ENCODE assay signal across 22 cellular contexts in genomic region chr5:67081259-67081658, GRCh38.
A peak's percentile ranks its signal among the peaks of the same experiment; 100 is the strongest.
DNase-seq lines count a peak whose midpoint lies in the region; ATAC-seq and TF ChIP-seq lines count a peak whose summit lies in the region.
"Had no signal": no experiment of that assay in that cellular context is flagged by ENCODE, and none has a peak within 500 bp of the region (broad histone marks: within the 10 kb centered on the region; RNA-seq: fewer than 3 reads in every experiment).

No MANE protein-coding gene starts in this region.

- no peaks in the 10 kb centered on the region for H3K27me3 ChIP-seq in GM23248 (replicated peaks; ENCODE audit: insufficient read depth)
- H3K27me3 ChIP-seq: Peyer's patch had no signal

- H3K4me1 ChIP-seq in GM23248 (ENCODE audit: insufficient read depth) = no peaks in the 10 kb centered on the region
- H3K4me1 ChIP-seq: Peyer's patch had no signal

- no peak overlapping the region for H3K4me3 Mint-ChIP-seq in type B pancreatic cell

- peak; percentile 10 to 45 for DNase-seq in Kasumi-1 (lab: John Stamatoyannopoulos, UW)
- DNase-seq in NCI-H69 (lab: John Stamatoyannopoulos, UW) = peak; percentile 31
- peak; percentile 31 for DNase-seq in SKM-1 (lab: John Stamatoyannopoulos, UW; ENCODE audit: unreplicated experiment)
- no peak for DNase-seq in type B pancreatic cell (ENCODE audit: extremely low spot score, unreplicated experiment)
- DNase-seq in germinal center (ENCODE audit: low spot score) = no peak
- DNase-seq in GM23248 = no peak
- DNase-seq: ACHN, C1 segment of cervical spinal cord, GDM1, GOT3, NCI-H1092, NCI-H146, NCI-H2081 treated with DMSO at 0.1 percent for 48 hours, NCI-H748 treated with DMSO at 0.1 percent for 48 hours, Peyer's patch, T-helper 1 cell, T-helper 9 cell had no signal

- peaks cover 4% of the 10 kb centered on the region for H3K9me3 Mint-ChIP-seq in type B pancreatic cell

- WGBS in GM23248 (ENCODE audit: low coverage in 1 of 2, low lambda C conversion rate in 2 of 2, missing lambda C conversion rate in 2 of 2), 2 experiments = 97 to 100% methylated on average over 2 of the region's 2 CpGs

- H3K4me3 ChIP-seq in GM23248 = no peak overlapping the region
- H3K4me3 ChIP-seq: K562, Peyer's patch, SK-N-MC had no signal

- no peak overlapping the region for H3K9ac ChIP-seq in GM23248

- no peaks in the 10 kb centered on the region for H3F3A ChIP-seq in GM23248 (ENCODE audit: insufficient read depth)

- H3K79me2 ChIP-seq in GM23248 (ENCODE audit: insufficient read depth) = no peaks in the 10 kb centered on the region

- no peak for TF ChIP-seq CTCF in type B pancreatic cell (conservative IDR thresholded peaks at IDR 0.05)

- H3K4me1 Mint-ChIP-seq in type B pancreatic cell (ENCODE audit: unreplicated experiment) = peaks cover 28% of the 10 kb centered on the region

- H3K36me3 ChIP-seq in GM23248 (ENCODE audit: low read depth) = no peaks in the 10 kb centered on the region
- H3K36me3 ChIP-seq: Peyer's patch had no signal

- in situ Hi-C loops in GM23248 (cut with MboI) = no loop called here

- H3K27ac Mint-ChIP-seq in type B pancreatic cell = peak overlapping the region; percentile 19

- no peak for ATAC-seq in HG03354 (IDR thresholded peaks at IDR 0.05; ENCODE audit: poor library complexity, severe bottlenecking, unreplicated experiment)
- ATAC-seq: HCT116, K562, Right ventricle myocardium inferior had no signal

- H3K27me3 Mint-ChIP-seq in type B pancreatic cell = no peaks in the 10 kb centered on the region

- no peak overlapping the region for H3K27ac ChIP-seq in GM23248
- H3K27ac ChIP-seq: Peyer's patch, SK-N-MC had no signal

- no peaks in the 10 kb centered on the region for H4K20me1 ChIP-seq in GM23248 (ENCODE audit: insufficient read depth)

- H2AFZ ChIP-seq in GM23248 = no peak overlapping the region

- no peaks in the 10 kb centered on the region for H3K9me3 ChIP-seq in GM23248 (ENCODE audit: low read depth)
- H3K9me3 ChIP-seq: Peyer's patch had no signal

- no peak overlapping the region for H3K4me2 ChIP-seq in GM23248 (ENCODE audit: unreplicated experiment)

- H3K36me3 Mint-ChIP-seq in type B pancreatic cell = no peaks in the 10 kb centered on the region

- no peaks in the 10 kb centered on the region for H3K9me2 ChIP-seq in GM23248 (ENCODE audit: insufficient read depth)

Comparison
In these comparisons a context has a peak if more than half of its experiments do, and no peak if none do; other contexts are left out.
1. DNase-seq: peak in Kasumi-1 (2 of 2), NCI-H69 (single experiment) and SKM-1 (single experiment); none in type B pancreatic cell (single experiment), germinal center (single experiment) and GM23248 (single experiment).